17 cellular contexts compared by ENCODE assay signal in the genomic region with DNA sequence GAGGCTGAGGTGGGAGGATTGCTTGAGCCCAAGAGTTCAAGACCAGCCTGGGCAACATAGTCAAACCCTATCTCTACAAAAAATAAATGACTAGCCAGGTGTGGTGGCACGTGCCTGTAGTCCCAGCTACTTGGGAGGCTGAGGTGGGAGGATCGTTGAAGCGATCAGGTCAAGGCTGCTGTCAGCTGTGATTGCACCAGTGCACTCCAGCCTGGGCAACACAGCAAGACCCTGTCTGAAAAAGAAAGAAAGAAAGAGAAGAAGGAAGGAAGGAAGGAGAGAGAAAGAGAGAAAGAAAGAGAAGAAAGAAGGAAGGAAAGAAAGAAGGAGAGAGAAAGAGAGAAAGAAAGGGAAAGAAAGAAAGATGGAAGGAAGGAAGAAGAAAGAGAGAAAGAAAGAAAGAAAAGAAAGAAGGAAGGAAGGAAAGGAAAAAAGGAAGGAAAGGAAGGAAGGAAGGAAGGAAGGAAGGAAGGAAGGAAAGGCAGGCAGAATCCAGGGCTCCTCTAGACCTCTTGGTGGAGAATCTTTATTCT.
A peak's percentile ranks its signal among the peaks of the same experiment; 100 is the strongest.
DNase-seq lines count a peak whose midpoint lies in the region; ATAC-seq and TF ChIP-seq lines count a peak whose summit lies in the region.
"Had no signal": no experiment of that assay in that cellular context is flagged by ENCODE, and none has a peak within 500 bp of the region (broad histone marks: within the 10 kb centered on the region; RNA-seq: fewer than 3 reads in every experiment).

No MANE protein-coding gene starts in this region.

- H3K4me3 ChIP-seq in BLaER1 treated with 17β-estradiol and CSF1 and Interleukin-3, amounts not matched to agents 10 nM and 100 nM: no peak overlapping the region
- H3K4me3 ChIP-seq: GM12878, GM23248 had no signal

- peaks cover 6% of the 10 kb centered on the region for H3K4me1 Mint-ChIP-seq in activated naive CD4-positive, alpha-beta T cell treated with anti-CD3 and anti-CD28 coated beads, Interleukin-2, amount 50 U/mL, for 24 hours
- no peaks in the 10 kb centered on the region for H3K4me1 Mint-ChIP-seq in WTC11
- H3K4me1 Mint-ChIP-seq: CD14-positive monocyte had no signal

- H3K27ac ChIP-seq in BLaER1 treated with 17β-estradiol and CSF1 and Interleukin-3, amounts not matched to agents 10 nM and 100 nM: no peak overlapping the region
- H3K27ac ChIP-seq: GM23248 had no signal

- DNase-seq in activated naive CD4-positive, alpha-beta T cell treated with Interleukin-2 at 50 U/mL for 16 hours: no peak
- DNase-seq in WTC11 (ENCODE audit: low spot score): no peak
- no peak for DNase-seq in occipital lobe (lab: John Stamatoyannopoulos, UW)
- DNase-seq in central memory CD4-positive, alpha-beta T cell: no peak
- DNase-seq: CD4-positive, alpha-beta T cell; CD8-positive, alpha-beta memory T cell; DMS 273 treated with DMSO at 0.1 percent for 48 hours; DMS79; EL; GDM1; GM23248; H7; HCEC 1CT had no signal

- TF ChIP-seq CTCF in WTC11 (IDR thresholded peaks at IDR 0.05): no peak

- H3K4me1 ChIP-seq in BLaER1 treated with 17β-estradiol and CSF1 and Interleukin-3, amounts not matched to agents 10 nM and 100 nM: peaks cover 18 to 93% (median 71%) of the 10 kb centered on the region in 10 experiments

- peak overlapping the region; percentile 69 for H3K27ac Mint-ChIP-seq in activated naive CD4-positive, alpha-beta T cell treated with anti-CD3 and anti-CD28 coated beads, Interleukin-2, amount 50 U/mL, for 24 hours
- H3K27ac Mint-ChIP-seq in WTC11: no peak overlapping the region
- H3K27ac Mint-ChIP-seq: CD14-positive monocyte; CD4-positive, alpha-beta T cell had no signal

- POLR2A ChIA-PET in WTC11 (lab: Charles Lee): no interaction called here

- no peaks in the 10 kb centered on the region for H3K36me3 ChIP-seq in BLaER1 treated with 17β-estradiol and CSF1 and Interleukin-3, amounts not matched to agents 10 nM and 100 nM

- H3K36me3 Mint-ChIP-seq in activated naive CD4-positive, alpha-beta T cell treated with anti-CD3 and anti-CD28 coated beads, Interleukin-2, amount 50 U/mL, for 24 hours: no peaks in the 10 kb centered on the region
- no peaks in the 10 kb centered on the region for H3K36me3 Mint-ChIP-seq in WTC11
- H3K36me3 Mint-ChIP-seq: CD14-positive monocyte; CD8-positive, alpha-beta memory T cell had no signal

- H3K4me2 ChIP-seq in BLaER1 treated with 17β-estradiol and CSF1 and Interleukin-3, amounts not matched to agents 10 nM and 100 nM: peak overlapping the region in 9 of 11 experiments; percentile 0 to 73 (median 61); a peak in 15 of 22 replicates

- H3K27me3 Mint-ChIP-seq in activated naive CD4-positive, alpha-beta T cell treated with anti-CD3 and anti-CD28 coated beads, Interleukin-2, amount 50 U/mL, for 24 hours: no peaks in the 10 kb centered on the region
- H3K27me3 Mint-ChIP-seq in WTC11 (ENCODE audit: low read depth): peaks cover 75% of the 10 kb centered on the region
- H3K27me3 Mint-ChIP-seq: CD4-positive, alpha-beta T cell; CD8-positive, alpha-beta memory T cell had no signal

- ATAC-seq in WTC11: no peak
- ATAC-seq: GM12878 had no signal

- H3K9ac ChIP-seq in BLaER1 treated with 17β-estradiol and CSF1 and Interleukin-3, amounts not matched to agents 10 nM and 100 nM: no peak overlapping the region
- H3K9ac ChIP-seq: GM23248 had no signal

- H3K9me3 Mint-ChIP-seq in activated naive CD4-positive, alpha-beta T cell treated with anti-CD3 and anti-CD28 coated beads, Interleukin-2, amount 50 U/mL, for 24 hours: no peaks in the 10 kb centered on the region
- H3K9me3 Mint-ChIP-seq in WTC11: 0 out of 2 replicates have a peak, but pooled peaks cover 5% of the 10 kb centered on the region
- H3K9me3 Mint-ChIP-seq: CD4-positive, alpha-beta T cell; CD8-positive, alpha-beta memory T cell had no signal

- H3K27me3 ChIP-seq in BLaER1 treated with 17β-estradiol and CSF1 and Interleukin-3, amounts not matched to agents 10 nM and 100 nM: peaks cover 0 to 29% (median 0%) of the 10 kb centered on the region in 11 experiments; a peak in 6 of 22 replicates

- peaks cover 0 to 13% (median 6%) of the 10 kb centered on the region in 11 experiments; a peak in 9 of 22 replicates for H3K9me3 ChIP-seq in BLaER1 treated with 17β-estradiol and CSF1 and Interleukin-3, amounts not matched to agents 10 nM and 100 nM (replicated peaks in 1 of 11)

- no peak overlapping the region for H3K4me3 Mint-ChIP-seq in activated naive CD4-positive, alpha-beta T cell treated with anti-CD3 and anti-CD28 coated beads, Interleukin-2, amount 50 U/mL, for 24 hours
- no peak overlapping the region for H3K4me3 Mint-ChIP-seq in WTC11
- H3K4me3 Mint-ChIP-seq: CD4-positive, alpha-beta T cell; CD8-positive, alpha-beta memory T cell had no signal

- peaks cover 0 to 11% (median 5%) of the 10 kb centered on the region in 11 experiments; a peak in 7 of 22 replicates for H4K20me1 ChIP-seq in BLaER1 treated with 17β-estradiol and CSF1 and Interleukin-3, amounts not matched to agents 10 nM and 100 nM

- CTCF ChIA-PET in WTC11 (lab: Charles Lee): interaction anchor here (0.8 to 2.0 kb wide), 6 partner anchors 42 to 196 kb away, joined by 3 to 4 read pairs (median 3); no protein-coding TSS in a partner anchor

TF ChIP-seq in WTC11, 78 proteins besides CTCF, POLR2A, EP300 and RAD21:
- TF ChIP-seq, protein P1, sequence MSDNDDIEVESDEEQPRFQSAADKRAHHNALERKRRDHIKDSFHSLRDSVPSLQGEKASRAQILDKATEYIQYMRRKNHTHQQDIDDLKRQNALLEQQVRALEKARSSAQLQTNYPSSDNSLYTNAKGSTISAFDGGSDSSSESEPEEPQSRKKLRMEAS (CRISPR knock-in tag; IDR thresholded peaks at IDR 0.05): no peak
- TF ChIP-seq ZNF121 (CRISPR knock-in tag; IDR thresholded peaks at IDR 0.05) (peak; percentile 21; the same call in 1 of the 2 replicates), NFATC4 (CRISPR knock-in tag; IDR thresholded peaks at IDR 0.05) (no peak)
